In genomic region chr10:72385724-72386123, GRCh38 we compare ENCODE assay signal across 13 cellular contexts. TPM values are rescaled to one million over a fixed set of nuclear protein-coding genes. Genes with fewer than 3 reads are reported as not detected.
A peak's percentile ranks its signal among the peaks of the same experiment; 100 is the strongest.
DNase-seq lines count a peak whose midpoint lies in the region; ATAC-seq and TF ChIP-seq lines count a peak whose summit lies in the region.
"Had no signal": no experiment of that assay in that cellular context is flagged by ENCODE, and none has a peak within 500 bp of the region (broad histone marks: within the 10 kb centered on the region; RNA-seq: fewer than 3 reads in every experiment).

No MANE protein-coding gene starts in this region.

- no peak overlapping the region for H3K4me3 Mint-ChIP-seq in H9
- H3K4me3 Mint-ChIP-seq: CD4-positive, alpha-beta memory T cell; IgD-negative memory B cell had no signal

- H3K4ac ChIP-seq in H9 (ENCODE audit: low read depth, low read length) = no peak overlapping the region
- no peak overlapping the region for H3K4ac ChIP-seq in mesendoderm (ENCODE audit: low read depth, low read length)

- no peaks in the 10 kb centered on the region for H3K9me3 ChIP-seq in H9 (ENCODE audit: control insufficient read depth, low read depth, low read length)
- H3K9me3 ChIP-seq: BLaER1 treated with 17β-estradiol and CSF1 and Interleukin-3, amounts not matched to agents 10 nM and 100 nM had no signal

- no peak overlapping the region for H3T11ph ChIP-seq in H9 (ENCODE audit: low read length)

- H3K14ac ChIP-seq in H9 (ENCODE audit: insufficient read depth, low read length) = no peak overlapping the region

- no peak overlapping the region for H2BK20ac ChIP-seq in H9 (ENCODE audit: low read depth, low read length, poor library complexity, severe bottlenecking)

- H4K8ac ChIP-seq in H9 (replicated peaks; ENCODE audit: insufficient read length, low read depth, low read length) (no peak overlapping the region), mesendoderm (ENCODE audit: low read depth, low read length) (no peak overlapping the region)

- H3K23ac ChIP-seq in H9 (ENCODE audit: insufficient read length, low read depth, low read length) = no peak overlapping the region
- H3K23ac ChIP-seq in mesendoderm (ENCODE audit: low read length) = no peak overlapping the region

- H2BK5ac ChIP-seq in H9 (ENCODE audit: insufficient read length, low read length) = no peak overlapping the region
- H2BK5ac ChIP-seq in mesendoderm (ENCODE audit: low read length) = no peak overlapping the region

- H3K27ac Mint-ChIP-seq in H9 = peak overlapping the region in 2 of 3 experiments; percentile 62 to 66; a peak in 3 of 7 replicates
- H3K27ac Mint-ChIP-seq: CD4-positive, alpha-beta memory T cell; IgD-negative memory B cell had no signal

- H3K23me2 ChIP-seq in H9 (ENCODE audit: insufficient read length, low read depth, low read length, poor library complexity, severe bottlenecking) = no peaks in the 10 kb centered on the region

- H3K4me3 ChIP-seq in mesendoderm (ENCODE audit: low read length) = no peak overlapping the region
- H3K4me3 ChIP-seq: BLaER1 treated with 17β-estradiol and CSF1 and Interleukin-3, amounts not matched to agents 10 nM and 100 nM had no signal

- H3K4me1 ChIP-seq in H9 (ENCODE audit: insufficient read depth, low read length) (peaks cover 3% of the 10 kb centered on the region; the same call in 1 of the 2 replicates), mesendoderm (ENCODE audit: control insufficient read depth, low read depth, low read length) (no peaks in the 10 kb centered on the region)

- H3K4me1 Mint-ChIP-seq in H9 = peaks cover 28% of the 10 kb centered on the region in 2 experiments
- H3K4me1 Mint-ChIP-seq: CD4-positive, alpha-beta memory T cell had no signal

- H3K79me1 ChIP-seq in H9 (ENCODE audit: insufficient read depth, low read depth, low read length, poor library complexity, severe bottlenecking) = no peaks in the 10 kb centered on the region
- H3K79me1 ChIP-seq in mesendoderm (ENCODE audit: low read length) = no peaks in the 10 kb centered on the region

- H3K36me3 Mint-ChIP-seq in H9 (ENCODE audit: insufficient read depth in 1 of 3, low read depth in 3 of 3) = no peaks in the 10 kb centered on the region

- H3K9me3 Mint-ChIP-seq in H9 = no peaks in the 10 kb centered on the region
- H3K9me3 Mint-ChIP-seq: CD4-positive, alpha-beta memory T cell; IgD-negative memory B cell had no signal

- no peaks in the 10 kb centered on the region for H4K20me1 ChIP-seq in H9 (ENCODE audit: control insufficient read depth, insufficient read depth, insufficient read length)
- H4K20me1 ChIP-seq: BLaER1 treated with 17β-estradiol and CSF1 and Interleukin-3, amounts not matched to agents 10 nM and 100 nM had no signal

- no peak overlapping the region for H2BK15ac ChIP-seq in H9 (ENCODE audit: low read depth, low read length)
- no peak overlapping the region for H2BK15ac ChIP-seq in mesendoderm (replicated peaks; ENCODE audit: low read depth)

- no peak overlapping the region for H2AK5ac ChIP-seq in H9 (ENCODE audit: insufficient read length, low read length)
- no peak overlapping the region for H2AK5ac ChIP-seq in mesendoderm (ENCODE audit: low read length)

- no peak for DNase-seq in H9
- peak; percentile 26 for DNase-seq in mesendoderm
- DNase-seq in SHP77 (lab: John Stamatoyannopoulos, UW) = no peak
- no peak for DNase-seq in NCI-H82 (lab: John Stamatoyannopoulos, UW)
- no peak for DNase-seq in Right ventricle myocardium inferior (ENCODE audit: missing footprints)
- no peak for DNase-seq in CD1c-positive myeloid dendritic cell (ENCODE audit: extremely low spot score)
- DNase-seq: ACHN; CD4-positive, alpha-beta memory T cell; DMS79 had no signal

- no peaks in the 10 kb centered on the region for H3K36me3 ChIP-seq in mesendoderm (ENCODE audit: control insufficient read depth, insufficient read depth, low read length)

- H3K9ac ChIP-seq in H9 (ENCODE audit: extremely low read depth, insufficient read length, low read length) = no peak overlapping the region
- H3K9ac ChIP-seq in mesendoderm (ENCODE audit: low read length) = no peak overlapping the region

- TF ChIP-seq CTCF in H9 (conservative IDR thresholded peaks at IDR 0.05) = no peak
- no peak for TF ChIP-seq CTCF in VCaP (conservative IDR thresholded peaks at IDR 0.05)

- ATAC-seq in Right ventricle myocardium inferior = no peak
- ATAC-seq: HCT116 had no signal

- intact Hi-C loops in Right ventricle myocardium inferior (cut with DNase I) = no loop called here

- H3K79me2 ChIP-seq in H9 (ENCODE audit: insufficient read depth, low read length) (no peaks in the 10 kb centered on the region), mesendoderm (ENCODE audit: control insufficient read depth, insufficient read depth, low read length) (no peaks in the 10 kb centered on the region)

- no peaks in the 10 kb centered on the region for H3K27me3 Mint-ChIP-seq in H9 (ENCODE audit: low read depth)
- H3K27me3 Mint-ChIP-seq: CD4-positive, alpha-beta memory T cell; IgD-negative memory B cell had no signal

- H3K56ac ChIP-seq in H9 (ENCODE audit: insufficient read length, low read depth, low read length) (no peak overlapping the region), mesendoderm (ENCODE audit: low read length) (no peak overlapping the region)

- no peak overlapping the region for H2AFZ ChIP-seq in H9 (ENCODE audit: low read length)

- H4K91ac ChIP-seq in H9 (ENCODE audit: insufficient read length, low read depth, low read length) = no peak overlapping the region

- H3K4me2 ChIP-seq in H9 (ENCODE audit: insufficient read depth, insufficient read length, low read length) (no peak overlapping the region), mesendoderm (ENCODE audit: low read length) (no peak overlapping the region)

- no peak overlapping the region for H3K18ac ChIP-seq in H9 (ENCODE audit: insufficient read length, low read depth, low read length)
- no peak overlapping the region for H3K18ac ChIP-seq in mesendoderm (ENCODE audit: low read length)

- H3K27ac ChIP-seq in H9 (ENCODE audit: insufficient read length, low read depth, low read length) (no peak overlapping the region), VCaP (peak overlapping the region; percentile 54), mesendoderm (ENCODE audit: low read depth, low read length) (no peak overlapping the region)

- WGBS in H9 (ENCODE audit: extremely low coverage, insufficient read length, low lambda C conversion rate) = no CpG with 5 or more reads among the region's 4 CpGs
- no CpG with 5 or more reads among the region's 4 CpGs for WGBS in mesendoderm (ENCODE audit: extremely low coverage, insufficient coverage, low lambda C conversion rate)

- H2BK120ac ChIP-seq in H9 (ENCODE audit: low read depth, low read length, poor library complexity, severe bottlenecking) (no peak overlapping the region), mesendoderm (ENCODE audit: low read depth, low read length) (no peak overlapping the region)

- H4K5ac ChIP-seq in H9 (ENCODE audit: insufficient read length, low read depth, low read length) = no peak overlapping the region
- no peak overlapping the region for H4K5ac ChIP-seq in mesendoderm (ENCODE audit: low read length)

- H3K27me3 ChIP-seq in H9 (ENCODE audit: insufficient read depth, low read length) = no peaks in the 10 kb centered on the region
- H3K27me3 ChIP-seq in mesendoderm (ENCODE audit: insufficient read depth, low read length, poor library complexity) = no peaks in the 10 kb centered on the region
- H3K27me3 ChIP-seq: BLaER1 treated with 17β-estradiol and CSF1 and Interleukin-3, amounts not matched to agents 10 nM and 100 nM had no signal

- H2BK12ac ChIP-seq in H9 (ENCODE audit: insufficient read length, low read depth, low read length) = no peak overlapping the region

RNA-seq across cellular contexts. Expression of gene DNAJB12, which starts 31.0 kb away (rescaled TPM):
- total RNA-seq in H9 (2021) (25.9 and 27.6 TPM in 2 replicates), Right ventricle myocardium inferior (25.6 TPM)
- polyA plus RNA-seq in mesendoderm (2013, experiment 1 of 2) = 15.4 TPM
- 15.1 TPM for polyA plus RNA-seq in mesendoderm (2013, experiment 2 of 2)
